1 cellular context compared by ENCODE assay signal in the genomic region with DNA sequence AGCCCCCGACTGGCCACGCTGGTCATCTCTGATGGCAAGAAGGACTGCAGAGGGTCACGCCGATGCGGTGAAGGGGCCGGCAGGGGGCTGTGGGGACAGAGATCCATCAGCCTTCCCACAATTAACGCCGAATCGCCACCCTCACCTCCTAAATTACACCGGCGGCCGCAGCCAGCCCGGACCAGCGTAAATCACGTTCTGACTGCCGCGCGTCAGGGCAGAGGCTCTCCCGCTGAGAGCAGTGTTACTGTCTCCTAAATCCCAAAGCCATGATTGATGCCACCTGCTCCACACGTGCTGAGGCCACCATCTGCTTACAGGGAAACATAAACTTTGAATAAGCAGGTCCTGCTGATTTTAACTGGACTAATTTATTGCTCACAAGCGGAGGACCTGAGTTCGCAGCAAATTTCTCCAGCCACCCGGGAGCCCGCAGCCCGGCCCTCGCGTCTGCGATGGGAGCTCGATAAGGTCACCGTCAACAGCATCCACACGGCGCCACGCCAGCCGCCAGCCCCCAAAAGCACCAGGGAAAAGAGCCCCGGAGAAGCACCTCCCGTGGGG.
TF ChIP-seq lines count a peak whose summit lies in the region.

No MANE protein-coding gene starts in this region.

TF ChIP-seq in SK-N-SH, 30 proteins besides CTCF, POLR2A, EP300 and RAD21 (continued from another document):
- TF ChIP-seq, protein P1, sequence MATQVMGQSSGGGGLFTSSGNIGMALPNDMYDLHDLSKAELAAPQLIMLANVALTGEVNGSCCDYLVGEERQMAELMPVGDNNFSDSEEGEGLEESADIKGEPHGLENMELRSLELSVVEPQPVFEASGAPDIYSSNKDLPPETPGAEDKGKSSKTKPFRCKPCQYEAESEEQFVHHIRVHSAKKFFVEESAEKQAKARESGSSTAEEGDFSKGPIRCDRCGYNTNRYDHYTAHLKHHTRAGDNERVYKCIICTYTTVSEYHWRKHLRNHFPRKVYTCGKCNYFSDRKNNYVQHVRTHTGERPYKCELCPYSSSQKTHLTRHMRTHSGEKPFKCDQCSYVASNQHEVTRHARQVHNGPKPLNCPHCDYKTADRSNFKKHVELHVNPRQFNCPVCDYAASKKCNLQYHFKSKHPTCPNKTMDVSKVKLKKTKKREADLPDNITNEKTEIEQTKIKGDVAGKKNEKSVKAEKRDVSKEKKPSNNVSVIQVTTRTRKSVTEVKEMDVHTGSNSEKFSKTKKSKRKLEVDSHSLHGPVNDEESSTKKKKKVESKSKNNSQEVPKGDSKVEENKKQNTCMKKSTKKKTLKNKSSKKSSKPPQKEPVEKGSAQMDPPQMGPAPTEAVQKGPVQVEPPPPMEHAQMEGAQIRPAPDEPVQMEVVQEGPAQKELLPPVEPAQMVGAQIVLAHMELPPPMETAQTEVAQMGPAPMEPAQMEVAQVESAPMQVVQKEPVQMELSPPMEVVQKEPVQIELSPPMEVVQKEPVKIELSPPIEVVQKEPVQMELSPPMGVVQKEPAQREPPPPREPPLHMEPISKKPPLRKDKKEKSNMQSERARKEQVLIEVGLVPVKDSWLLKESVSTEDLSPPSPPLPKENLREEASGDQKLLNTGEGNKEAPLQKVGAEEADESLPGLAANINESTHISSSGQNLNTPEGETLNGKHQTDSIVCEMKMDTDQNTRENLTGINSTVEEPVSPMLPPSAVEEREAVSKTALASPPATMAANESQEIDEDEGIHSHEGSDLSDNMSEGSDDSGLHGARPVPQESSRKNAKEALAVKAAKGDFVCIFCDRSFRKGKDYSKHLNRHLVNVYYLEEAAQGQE (IDR thresholded peaks at IDR 0.05; ENCODE audit: low read depth, low read length) = no peak
- TF ChIP-seq TEAD4 (IDR thresholded peaks at IDR 0.05; ENCODE audit: borderline replicate concordance, insufficient read depth) = no peak
- TF ChIP-seq RCOR1 (IDR thresholded peaks at IDR 0.05; ENCODE audit: low read length) = no peak
- TF ChIP-seq CHD2 (IDR thresholded peaks at IDR 0.05; ENCODE audit: low read length, partially characterized antibody) = no peak
- no peak for TF ChIP-seq SMC3 (IDR thresholded peaks at IDR 0.05; ENCODE audit: low read depth, low read length)
- TF ChIP-seq RXRA (IDR thresholded peaks at IDR 0.05; ENCODE audit: borderline replicate concordance, low read depth) = no peak
- TF ChIP-seq GATA2 (CRISPR knock-in tag; IDR thresholded peaks at IDR 0.05) = no peak
- TF ChIP-seq ELF1 (IDR thresholded peaks at IDR 0.05) = no peak
- no peak for TF ChIP-seq POLR2AphosphoS5 (IDR thresholded peaks at IDR 0.05; ENCODE audit: low read depth, low read length)
- TF ChIP-seq, protein P2, sequence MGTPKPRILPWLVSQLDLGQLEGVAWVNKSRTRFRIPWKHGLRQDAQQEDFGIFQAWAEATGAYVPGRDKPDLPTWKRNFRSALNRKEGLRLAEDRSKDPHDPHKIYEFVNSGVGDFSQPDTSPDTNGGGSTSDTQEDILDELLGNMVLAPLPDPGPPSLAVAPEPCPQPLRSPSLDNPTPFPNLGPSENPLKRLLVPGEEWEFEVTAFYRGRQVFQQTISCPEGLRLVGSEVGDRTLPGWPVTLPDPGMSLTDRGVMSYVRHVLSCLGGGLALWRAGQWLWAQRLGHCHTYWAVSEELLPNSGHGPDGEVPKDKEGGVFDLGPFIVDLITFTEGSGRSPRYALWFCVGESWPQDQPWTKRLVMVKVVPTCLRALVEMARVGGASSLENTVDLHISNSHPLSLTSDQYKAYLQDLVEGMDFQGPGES (IDR thresholded peaks at IDR 0.05; ENCODE audit: low read depth, low read length) = no peak
- TF ChIP-seq SIN3A (IDR thresholded peaks at IDR 0.05; ENCODE audit: borderline replicate concordance, low read depth, low read length) = no peak
- no peak for TF ChIP-seq RFX5 (IDR thresholded peaks at IDR 0.05; ENCODE audit: low read length)
TF ChIP-seq in SK-N-SH: peak in this region for 0.
